ENCODE assay signal across 29 cellular contexts in the genomic region with DNA sequence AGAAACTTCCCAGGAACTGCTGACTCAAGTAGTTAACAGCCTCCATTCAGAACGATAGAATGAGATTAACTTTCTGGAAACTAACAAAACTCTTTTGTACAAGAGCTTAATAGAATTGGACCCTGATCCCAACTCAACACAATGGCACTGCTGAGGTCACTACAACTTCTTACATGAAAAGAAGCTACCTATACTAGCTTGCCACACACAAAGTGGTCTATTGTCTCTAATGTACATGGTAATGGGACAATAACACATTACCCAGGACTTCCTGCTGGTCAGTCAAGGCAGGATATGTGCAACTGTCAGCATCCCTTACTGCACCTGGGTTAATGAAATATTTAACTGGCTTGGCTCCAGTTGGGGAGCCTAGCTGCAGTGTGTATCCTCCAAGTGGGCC.
"Had no signal": no experiment of that assay in that cellular context is flagged by ENCODE, and none has a peak within 500 bp of the region (broad histone marks: within the 10 kb centered on the region; RNA-seq: fewer than 3 reads in every experiment).

No MANE protein-coding gene starts in this region.

- DNase-seq: activated CD4-positive, alpha-beta memory T cell treated with anti-CD3 and anti-CD28 coated beads for 36 hours; activated CD4-positive, alpha-beta T cell treated with anti-CD3 and anti-CD28 coated beads for 36 hours; activated CD4-positive, alpha-beta T cell treated with anti-CD3 and anti-CD28 coated beads, Interleukin-2, amount 10 ng/mL, durations not matched to agents 24 days and 14 days; activated CD4-positive, CD25-positive, alpha-beta regulatory T cell; activated CD4-positive, CD25-positive, alpha-beta regulatory T cell treated with anti-CD3 and anti-CD28 coated beads, Interleukin-2, amount 50 U/mL, for 72 hours; activated CD8-positive, alpha-beta memory T cell treated with anti-CD3 and anti-CD28 coated beads, Interleukin-2, amount 10 ng/mL, durations not matched to agents 7 days and 5 days; activated CD8-positive, alpha-beta memory T cell treated with anti-CD3 and anti-CD28 coated beads, Interleukin-2, amount 50 U/mL, for 4 hours; activated CD8-positive, alpha-beta T cell treated with anti-CD3 and anti-CD28 coated beads, Interleukin-2, amount 10 ng/mL, durations not matched to agents 7 days and 5 days; activated effector memory CD4-positive, alpha-beta T cell treated with anti-CD3 and anti-CD28 coated beads, Interleukin-2, amount 50 U/mL, for 16 hours; activated naive CD4-positive, alpha-beta T cell treated with anti-CD3 and anti-CD28 coated beads for 36 hours; activated naive CD8-positive, alpha-beta T cell treated with anti-CD3 and anti-CD28 coated beads for 36 hours; activated naive CD8-positive, alpha-beta T cell treated with anti-CD3 and anti-CD28 coated beads, Interleukin-2, amount 50 U/mL, for 24 hours; activated T-cell treated with anti-CD3 and anti-CD28 coated beads, Interleukin-2, amount 50 U/mL, for 1 hour; activated T-cell treated with anti-CD3 and anti-CD28 coated beads, Interleukin-2, amount 50 U/mL, for 48 hours; adrenal gland; amygdala; aorta; central memory CD4-positive, alpha-beta T cell; cerebellar nuclear complex; colonic mucosa; dorsolateral prefrontal cortex; effector memory CD4-positive, alpha-beta T cell; endodermal cell; head of caudate nucleus; T-helper 2 cell had no signal

- FAIRE-seq: frontal cortex had no signal

- H3K27me3 ChIP-seq: adrenal gland, breast epithelium, cardiac muscle cell, colonic mucosa had no signal

- H3K9me3 ChIP-seq: adrenal gland, colonic mucosa had no signal

- H3K4me3 ChIP-seq: adrenal gland, breast epithelium, cardiac muscle cell, colonic mucosa, dorsolateral prefrontal cortex had no signal

- ATAC-seq: activated CD4-positive, alpha-beta T cell treated with anti-CD3 and anti-CD28 coated beads for 36 hours; activated CD8-positive, alpha-beta memory T cell treated with anti-CD3 and anti-CD28 coated beads, Interleukin-2, amount 10 ng/mL, durations not matched to agents 7 days and 5 days; activated CD8-positive, alpha-beta T cell treated with anti-CD3 and anti-CD28 coated beads, Interleukin-2, amount 10 ng/mL, durations not matched to agents 7 days and 5 days; activated naive CD8-positive, alpha-beta T cell treated with anti-CD3 and anti-CD28 coated beads, Interleukin-2, amount 50 U/mL, for 24 hours; esophagus mucosa had no signal

- H3K36me3 ChIP-seq: adrenal gland, breast epithelium, cardiac muscle cell, colonic mucosa had no signal

- H3K4me1 ChIP-seq: adrenal gland, breast epithelium, colonic mucosa had no signal

- H3K27ac ChIP-seq: adrenal gland, breast epithelium, cardiac muscle cell, colonic mucosa, dorsolateral prefrontal cortex had no signal
